9 cellular contexts compared by ENCODE assay signal in the genomic region with DNA sequence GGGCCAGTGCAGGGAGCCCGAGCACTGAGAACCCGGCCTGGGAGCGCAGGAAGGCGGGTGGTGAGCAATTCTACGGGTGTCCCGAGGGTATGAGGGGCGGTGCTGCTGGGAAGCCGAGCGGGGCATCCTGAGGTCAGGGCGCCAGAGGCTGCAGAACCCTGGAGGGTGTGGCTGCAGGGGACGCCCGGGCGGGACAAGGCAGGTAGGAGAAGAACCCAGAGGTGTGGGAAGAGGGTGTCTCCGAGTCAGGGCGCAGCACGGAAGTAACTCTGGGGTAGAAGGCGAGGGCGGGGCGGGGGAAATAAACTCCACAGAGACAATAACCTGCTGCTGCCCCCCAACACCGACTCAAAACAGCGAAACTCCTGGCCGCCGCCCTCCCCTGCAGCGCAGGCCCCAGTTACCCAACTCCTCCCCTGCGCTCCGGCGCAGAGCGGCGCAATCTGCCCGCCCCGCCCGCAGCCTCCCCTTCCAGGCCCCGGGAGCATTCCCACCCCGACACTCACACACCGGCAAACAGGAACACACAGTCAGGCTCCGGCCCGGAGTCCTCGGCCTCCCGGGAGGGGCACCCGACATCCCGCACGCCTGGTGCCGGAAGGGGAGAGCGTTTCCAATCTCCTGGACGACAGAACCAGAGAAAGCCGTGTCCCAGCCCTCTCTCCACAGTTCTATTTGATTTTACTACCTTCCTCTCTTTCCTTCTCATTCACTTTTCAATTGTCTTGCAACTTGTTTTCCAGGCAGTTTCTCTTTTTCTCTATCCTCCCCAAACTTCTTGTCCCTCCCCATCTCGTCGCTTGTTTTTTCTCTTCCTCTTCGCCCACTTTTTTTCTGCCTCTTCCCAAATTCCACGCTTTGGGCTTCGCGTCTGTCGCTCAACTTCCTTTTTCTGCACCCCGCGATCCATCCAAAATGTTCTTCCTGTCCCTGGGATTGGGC. TPM values are rescaled to one million over a fixed set of nuclear protein-coding genes. Genes with fewer than 3 reads are reported as not detected.
DNase-seq lines count a peak whose midpoint lies in the region; ATAC-seq and TF ChIP-seq lines count a peak whose summit lies in the region.
"Had no signal": no experiment of that assay in that cellular context is flagged by ENCODE, and none has a peak within 500 bp of the region (broad histone marks: within the 10 kb centered on the region; RNA-seq: fewer than 3 reads in every experiment).

No MANE protein-coding gene starts in this region.

- no TSS peak for BruUV-seq in Caco-2 (replicated peaks; lab: Mats Ljungman, UMichigan)

- H3K4me3 Mint-ChIP-seq in Caco-2 (ENCODE audit: unreplicated experiment) (peak overlapping the region; percentile 85), nephron progenitor cell (peak overlapping the region; percentile 89)

- TF ChIP-seq CTCF in Caco-2 (IDR thresholded peaks at IDR 0.05; ENCODE audit: insufficient read depth in 1 of 2, low read depth in 1 of 2, low read length in 1 of 2, severe bottlenecking in 1 of 2, unreplicated experiment in 1 of 2) (no peak), MM.1S (IDR thresholded peaks at IDR 0.05; ENCODE audit: low read length) (no peak), dorsolateral prefrontal cortex (IDR thresholded peaks at IDR 0.05 in 54 of 56, conservative IDR thresholded peaks at IDR 0.05 in 2 of 56; ENCODE audit: low read depth in 1 of 56, partially characterized antibody in 56 of 56) (no peak), nephron progenitor cell (IDR thresholded peaks at IDR 0.05) (no peak)

- H3K36me3 ChIP-seq in Caco-2 (ENCODE audit: control insufficient read depth, insufficient read depth, low read length): no peaks in the 10 kb centered on the region
- no peaks in the 10 kb centered on the region for H3K36me3 ChIP-seq in MM.1S (replicated peaks; ENCODE audit: insufficient read depth, low read length)

- no peak overlapping the region for H3K27ac ChIP-seq in MM.1S (ENCODE audit: low read length)
- peak overlapping the region in 5 of 59 donors; percentile 15 to 67 (median 38) for H3K27ac ChIP-seq in dorsolateral prefrontal cortex

- H3K9me3 ChIP-seq in Caco-2: peaks cover 7% of the 10 kb centered on the region
- no peaks in the 10 kb centered on the region for H3K9me3 ChIP-seq in MM.1S (replicated peaks; ENCODE audit: insufficient read depth, low read length)

- intact Hi-C loops in Caco-2 (cut with micrococcal nuclease; ENCODE audit: unreplicated experiment): no loop called here
- intact Hi-C loops in dorsolateral prefrontal cortex (cut with DNase I): no loop called here

- no peaks in the 10 kb centered on the region for H3K9me2 ChIP-seq in MM.1S (replicated peaks; ENCODE audit: insufficient read depth, low read length)

- H3K9me3 Mint-ChIP-seq in Caco-2 (ENCODE audit: unreplicated experiment) (no peaks in the 10 kb centered on the region), nephron progenitor cell (peaks cover 9% of the 10 kb centered on the region)

- H3K4me1 ChIP-seq in Caco-2: peaks cover 12% of the 10 kb centered on the region; the same call in 1 of the 2 replicates
- no peaks in the 10 kb centered on the region for H3K4me1 ChIP-seq in MM.1S (ENCODE audit: low read length)

- no peak overlapping the region for H2AFZ ChIP-seq in MM.1S (ENCODE audit: low read length)

- POLR2A ChIA-PET in Caco-2 (lab: Charles Lee): no interaction called here

- no peaks in the 10 kb centered on the region for H4K20me1 ChIP-seq in MM.1S (ENCODE audit: insufficient read depth, low read length)

- H3K27ac Mint-ChIP-seq in Caco-2 (ENCODE audit: unreplicated experiment) (no peak overlapping the region), nephron progenitor cell (peak overlapping the region; percentile 20)

- H3K4me3 ChIP-seq in Caco-2 (ENCODE audit: low read depth, low read length): peak overlapping the region; percentile 30
- peak overlapping the region; percentile 49; the same call in 1 of the 2 replicates for H3K4me3 ChIP-seq in MM.1S (ENCODE audit: low read length)
- H3K4me3 ChIP-seq in dorsolateral prefrontal cortex: peak overlapping the region in 58 of 59 donors; percentile 24 to 71 (median 56)

- H3K4me1 Mint-ChIP-seq in Caco-2 (ENCODE audit: low read depth, unreplicated experiment): peaks cover 21% of the 10 kb centered on the region
- peaks cover 51% of the 10 kb centered on the region for H3K4me1 Mint-ChIP-seq in nephron progenitor cell

- no peaks in the 10 kb centered on the region for H3F3A ChIP-seq in MM.1S (ENCODE audit: insufficient read depth, low read length)

- peaks cover 4% of the 10 kb centered on the region for H3K36me3 Mint-ChIP-seq in Caco-2 (ENCODE audit: insufficient read depth, unreplicated experiment)
- H3K36me3 Mint-ChIP-seq in nephron progenitor cell (ENCODE audit: low read depth): peaks cover 5% of the 10 kb centered on the region

- H3K27me3 Mint-ChIP-seq in Caco-2 (ENCODE audit: insufficient read depth, unreplicated experiment): peaks cover 25% of the 10 kb centered on the region
- peaks cover 85% of the 10 kb centered on the region for H3K27me3 Mint-ChIP-seq in nephron progenitor cell (ENCODE audit: low read depth, poor library complexity)

- H3K27me3 ChIP-seq in Caco-2 (replicated peaks; ENCODE audit: control insufficient read depth, insufficient read depth, low read length) (peaks cover 11% of the 10 kb centered on the region), MM.1S (replicated peaks; ENCODE audit: insufficient read depth, low read length) (peaks cover 11% of the 10 kb centered on the region), dorsolateral prefrontal cortex (peaks cover 0 to 55% (median 23%) of the 10 kb centered on the region in 45 donors)

- no peak overlapping the region for H3K9ac ChIP-seq in MM.1S (ENCODE audit: low read length)

- CTCF ChIA-PET in Caco-2 (lab: Charles Lee): interaction anchor here (1.1 kb wide), 1 partner anchor 77 kb away, joined by 3 read pairs; no protein-coding TSS in a partner anchor

- DNase-seq in Caco-2: peak; percentile 36 to 53
- DNase-seq in MM.1S: no peak
- DNase-seq in dorsolateral prefrontal cortex: no peak
- peak; percentile 50 for DNase-seq in nephron progenitor cell
- no peak for DNase-seq in NCI-H2029 treated with DMSO at 0.1 percent for 48 hours (lab: John Stamatoyannopoulos, UW)
- no peak for DNase-seq in NCI-H446 (lab: John Stamatoyannopoulos, UW)

- no peaks in the 10 kb centered on the region for H3K79me2 ChIP-seq in MM.1S (ENCODE audit: low read length)

- peak overlapping the region; percentile 69 for H3K4me2 ChIP-seq in MM.1S (ENCODE audit: low read depth, low read length)

- ATAC-seq in HG03095 (IDR thresholded peaks at IDR 0.05; ENCODE audit: unreplicated experiment) (no peak), GM19463 (IDR thresholded peaks at IDR 0.05; ENCODE audit: unreplicated experiment) (no peak)

RNA-seq across cellular contexts. Expression of gene HRK, which starts 2.4 kb away (rescaled TPM):
- total RNA-seq in Caco-2 (2022) (0.61 and 1.3 TPM in 2 replicates), dorsolateral prefrontal cortex (10 to 100 TPM in 30 of 120 experiments, 1 to 10 TPM in 90; 1.7 to 19.5 (median 8.0) TPM)
- total RNA-seq: dermis microvascular lymphatic vessel endothelial cell had no signal

RNA-seq across cellular contexts. Expression of gene FBXW8, which starts 31.9 kb away (rescaled TPM):
- 12.2 and 12.3 TPM in 2 replicates for total RNA-seq in Caco-2 (2022)
- 10 to 100 TPM in 80 of 120 experiments, 1 to 10 TPM in 40; 6.8 to 18.0 (median 11.1) TPM for total RNA-seq in dorsolateral prefrontal cortex

Comparison
In these comparisons a context has a peak if more than half of its experiments do, and no peak if none do; other contexts are left out.
1. DNase-seq: peak in Caco-2 (2 of 2) and nephron progenitor cell (single experiment); none in MM.1S (single experiment), dorsolateral prefrontal cortex (0 of 10), NCI-H2029 treated with DMSO at 0.1 percent for 48 hours (single experiment) and NCI-H446 (0 of 2).
2. Peak in every context shown above with its lines, with median percentiles within 50 percentile points of each other: H3K4me3 ChIP-seq.